Comparison of ENCODE assay signal across 12 cellular contexts in the genomic region with DNA sequence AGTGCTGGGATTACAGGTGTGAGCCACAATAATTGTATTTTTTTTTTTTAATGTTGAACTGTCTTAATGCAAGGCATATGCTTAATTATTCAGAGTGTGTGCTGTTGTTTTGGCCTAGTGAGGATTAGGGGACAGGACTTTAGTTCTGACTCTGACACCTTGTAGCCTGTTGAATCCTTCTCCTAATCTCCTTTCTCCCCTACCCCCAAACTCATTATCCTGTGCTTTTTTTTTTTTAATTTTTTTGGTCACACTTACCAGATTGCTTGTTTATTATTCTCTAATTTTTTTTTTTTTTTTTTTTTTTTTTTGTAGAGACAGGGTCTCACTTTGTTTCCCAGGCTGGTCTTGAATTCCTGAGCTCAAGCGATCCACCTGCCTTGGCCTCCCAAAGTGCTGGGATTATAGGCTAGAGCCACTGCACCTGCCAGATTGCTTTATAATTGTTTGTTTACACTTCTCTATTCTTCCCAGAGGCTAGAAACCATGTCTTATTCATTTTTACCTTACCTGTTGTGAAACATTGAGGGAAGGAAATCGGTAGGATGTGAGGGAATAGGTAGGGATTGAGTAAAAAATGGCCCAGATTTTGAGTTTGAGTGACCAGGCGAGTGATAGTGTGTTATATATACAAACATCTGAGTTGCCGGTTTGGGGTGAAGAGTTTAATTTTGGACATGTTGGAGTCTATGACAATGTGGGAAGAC. TPM values are rescaled to one million over a fixed set of nuclear protein-coding genes. Genes with fewer than 3 reads are reported as not detected.
DNase-seq lines count a peak whose midpoint lies in the region; ATAC-seq, FAIRE-seq and TF ChIP-seq lines count a peak whose summit lies in the region.
"Had no signal": no experiment of that assay in that cellular context is flagged by ENCODE, and none has a peak within 500 bp of the region (broad histone marks: within the 10 kb centered on the region; RNA-seq: fewer than 3 reads in every experiment).

No MANE protein-coding gene starts in this region.

- CTCF ChIA-PET in K562 (lab: Yijun Ruan, JAX; ENCODE audit: low intra/inter-chr PET ratio), result no interaction called here

- no peak overlapping the region for H2AFZ ChIP-seq in K562 (ENCODE audit: low read depth, low read length)
- no peak overlapping the region for H2AFZ ChIP-seq in osteoblast (ENCODE audit: low read length)

- H3K4me1 ChIP-seq in K562 (replicated peaks in 1 of 2; ENCODE audit: control insufficient read depth in 2 of 2, insufficient read depth in 2 of 2, low read length in 2 of 2) (peaks cover 9 to 30% of the 10 kb centered on the region in 2 experiments; a peak in 3 of 5 replicates), osteoblast (ENCODE audit: insufficient read depth, low read length) (peaks cover 33% of the 10 kb centered on the region), heart right ventricle (peaks cover 4 to 54% (median 13%) of the 10 kb centered on the region in 9 donors)

- TF ChIP-seq EP300 in K562 (IDR thresholded peaks at IDR 0.05; ENCODE audit: low read length), result no peak

- TF ChIP-seq RAD21 in K562 (CRISPR knock-in tag; conservative IDR thresholded peaks at IDR 0.05 in 1 of 2, IDR thresholded peaks at IDR 0.05 in 1 of 2), result no peak

- DNase-seq in NCI-H82 (lab: John Stamatoyannopoulos, UW) (peak; percentile 24), NCI-H82 treated with DMSO at 0.1 percent for 48 hours (lab: John Stamatoyannopoulos, UW; ENCODE audit: unreplicated experiment) (no peak), NCI-H146 treated with DMSO at 0.1 percent for 48 hours (lab: John Stamatoyannopoulos, UW; ENCODE audit: unreplicated experiment) (peak; percentile 64), K562 (ENCODE audit: extremely low read depth in 1 of 4, low spot score in 3 of 4) (no peak), osteoblast (ENCODE audit: insufficient read length, low spot score, missing footprints) (no peak), heart right ventricle (no peak), NAMALWA (ENCODE audit: low spot score) (no peak), posterior vena cava (ENCODE audit: low spot score) (no peak)
- DNase-seq: GOT3, midbrain, NCI-H1436, T-helper 9 cell had no signal

- no peaks in the 10 kb centered on the region for H3K9me3 ChIP-seq in K562 (replicated peaks; ENCODE audit: control insufficient read depth, insufficient read depth, low read depth, low read length)
- no peaks in the 10 kb centered on the region for H3K9me3 ChIP-seq in osteoblast (ENCODE audit: low read depth, low read length)
- H3K9me3 ChIP-seq in heart right ventricle, result no peaks in the 10 kb centered on the region

- 75% methylated on average over 4 of the region's 4 CpGs for WGBS in K562 (ENCODE audit: insufficient coverage, low coverage, missing lambda C conversion rate)
- 92 to 95% methylated on average over 4 of the region's 4 CpGs for WGBS in heart right ventricle, 2 donors

- H3K4me3 ChIP-seq in K562 (no peak overlapping the region), osteoblast (ENCODE audit: insufficient read depth, low read length) (no peak overlapping the region), heart right ventricle (no peak overlapping the region)

- H3K4me2 ChIP-seq in K562 (ENCODE audit: insufficient read depth, low read length), result no peak overlapping the region; the same call in 1 of the 2 replicates
- peak overlapping the region; percentile 70 for H3K4me2 ChIP-seq in osteoblast (ENCODE audit: insufficient read depth, low read length)

- no TSS peak for BruUV-seq in K562 (replicated peaks; lab: Mats Ljungman, UMichigan)

- H3K36me3 ChIP-seq in K562 (ENCODE audit: control insufficient read depth, insufficient read depth, low read length) (peaks cover 7% of the 10 kb centered on the region; the same call in 1 of the 3 replicates), osteoblast (ENCODE audit: insufficient read depth, low read length) (no peaks in the 10 kb centered on the region), heart right ventricle (peaks cover 0 to 4% (median 0%) of the 10 kb centered on the region in 9 donors)

- H3K79me2 ChIP-seq in K562 (ENCODE audit: control insufficient read depth, insufficient read depth, low read length), result peaks cover 55% of the 10 kb centered on the region
- H3K79me2 ChIP-seq in osteoblast (ENCODE audit: insufficient read depth, low read length), result peaks cover 34% of the 10 kb centered on the region

- no peak for TF ChIP-seq POLR2A in K562 (conservative IDR thresholded peaks at IDR 0.05)

- ATAC-seq in K562 (no peak), heart right ventricle (no peak)

- in situ Hi-C loops in K562 (cut with MboI), result no loop called here

- no peak for FAIRE-seq in K562 (lab: Jason Lieb, UNC)

- no peaks in the 10 kb centered on the region for H3K9me1 ChIP-seq in K562 (ENCODE audit: control insufficient read depth, insufficient read depth, low read length)

- TF ChIP-seq CTCF in K562 (IDR thresholded peaks at IDR 0.05 in 2 of 3, conservative IDR thresholded peaks at IDR 0.05 in 1 of 3; ENCODE audit: insufficient read depth in 2 of 3, low read depth in 1 of 3, low read length in 3 of 3) (no peak), osteoblast (IDR thresholded peaks at IDR 0.05; ENCODE audit: extremely low read depth, low read depth, low read length) (no peak), heart right ventricle (IDR thresholded peaks at IDR 0.05) (no peak)

- POLR2A ChIA-PET in K562 (lab: Yijun Ruan, JAX), result interaction anchor here (0.6 to 2.2 kb wide), 4 partner anchors 11 to 50 kb away, joined by 3 to 9 read pairs (median 4); partner anchors contain the start of gene DIP2B

- H4K20me1 ChIP-seq in K562 (replicated peaks; ENCODE audit: control insufficient read depth, insufficient read depth, low read length) (no peaks in the 10 kb centered on the region), osteoblast (ENCODE audit: insufficient read depth, low read length) (no peaks in the 10 kb centered on the region)

- H3K27ac ChIP-seq in K562 (ENCODE audit: extremely low read depth, low read depth, low read length) (peak overlapping the region; percentile 2; the same call in 1 of the 3 replicates), osteoblast (ENCODE audit: low read depth, low read length) (peak overlapping the region; percentile 16), heart right ventricle (peak overlapping the region in 1 of 10 donors; percentile 16)

- H3K27me3 ChIP-seq in K562 (ENCODE audit: control insufficient read depth in 2 of 2, insufficient read depth in 2 of 2, low read length in 2 of 2) (no peaks in the 10 kb centered on the region), osteoblast (ENCODE audit: insufficient read depth, low read length) (no peaks in the 10 kb centered on the region), heart right ventricle (no peaks in the 10 kb centered on the region)

- no peak overlapping the region for H3K9ac ChIP-seq in K562 (ENCODE audit: insufficient read depth in 1 of 2, low read depth in 2 of 2, low read length in 2 of 2)

- intact Hi-C loops in K562 (cut with micrococcal nuclease) (no loop called here), heart right ventricle (cut with DNase I) (no loop called here), posterior vena cava (cut with DNase I) (loop anchor here in 1 of 2 donors (1.0 kb wide), 1 partner anchor 12 kb away; no protein-coding TSS in a partner anchor)

TF ChIP-seq in K562, 482 proteins besides CTCF, POLR2A, EP300 and RAD21 (continues in another document):
- TF ChIP-seq THRB (CRISPR knock-in tag; conservative IDR thresholded peaks at IDR 0.05) (no peak), ZEB2 (IDR thresholded peaks at IDR 0.05) (no peak), ZFP1 (CRISPR knock-in tag; IDR thresholded peaks at IDR 0.05) (no peak), MLLT1 (IDR thresholded peaks at IDR 0.05) (no peak)

RNA-seq across cellular contexts. Expression of gene DIP2B, which starts 32.2 kb away (rescaled TPM):
- 38.9 and 51.6 TPM in 2 replicates for total RNA-seq in K562 (2011; cell fraction: chromatin; rRNA removed; ENCODE audit: low replicate concordance)
- 22.5 and 24.8 TPM in 2 replicates for total RNA-seq in K562 (2011; cell fraction: nucleolus; rRNA removed)
- 29.4 and 38.1 TPM in 2 replicates for total RNA-seq in K562 (2011; cell fraction: nucleoplasm; rRNA removed)
- total RNA-seq in K562 (2014; rRNA removed), result 12.1 and 14.8 TPM in 2 replicates
- 18.8 and 21.2 TPM in 2 replicates for total RNA-seq in K562 (2014; rRNA removed; fragmentation: Illumina TruSeq; extraction: Trizol)
- total RNA-seq in K562 (2015; rRNA removed; fragmentation: Illumina TruSeq; extraction: Trizol), result 19.9 and 20.3 TPM in 2 replicates
- total RNA-seq in K562 (2021), result 22.9 and 23.7 TPM in 2 replicates
- polyA plus RNA-seq in K562 (2011; rRNA removed), result 20.5 and 26.1 TPM in 2 replicates
- polyA plus RNA-seq in K562 (2011; cell fraction: cytosol; rRNA removed), result 16.1 and 18.2 TPM in 2 replicates
- polyA plus RNA-seq in K562 (2011; cell fraction: nucleus; rRNA removed), result 24.1 and 27.3 TPM in 2 replicates
- polyA plus RNA-seq in K562 (2012), result 13.5 and 14.8 TPM in 2 replicates
- polyA plus RNA-seq in K562 (2014; fragmentation: Illumina TruSeq; extraction: Trizol), result 18.8 and 21.0 TPM in 2 replicates
- polyA plus RNA-seq in K562 (2014; fragmentation: Nextera tagmentation; extraction: Ambion mirVana), result 1 to 10 TPM; 4.6 to 5.8 TPM
- polyA plus RNA-seq in K562 (2014; rRNA removed), result 11.7 and 13.4 TPM in 2 replicates
- polyA minus RNA-seq in K562 (2011; rRNA and poly(A)+ RNA removed), result 57.9 and 67.7 TPM in 2 replicates
- polyA minus RNA-seq in K562 (2011; cell fraction: cytosol; rRNA and poly(A)+ RNA removed), result 28.2 and 36.9 TPM in 2 replicates
- polyA minus RNA-seq in K562 (2011; cell fraction: nucleus; rRNA and poly(A)+ RNA removed), result 20.7 and 28.9 TPM in 2 replicates
- 28.2 and 29.8 TPM in 2 replicates for total RNA-seq in osteoblast
- total RNA-seq in heart right ventricle, result 10 to 100 TPM; 11.7 to 21.5 (median 16.2) TPM
- polyA plus RNA-seq in heart right ventricle, result 1 to 10 TPM; 3.0 to 3.6 TPM
- total RNA-seq in posterior vena cava, result 10 to 100 TPM; 13.7 to 14.0 TPM

Comparison
In these comparisons a context has a peak if more than half of its experiments do, and no peak if none do; other contexts are left out.
1. DNase-seq: peak in NCI-H82 (single experiment) and NCI-H146 treated with DMSO at 0.1 percent for 48 hours (single experiment); none in NCI-H82 treated with DMSO at 0.1 percent for 48 hours (single experiment), K562 (0 of 4), osteoblast (single experiment), heart right ventricle (0 of 2), NAMALWA (single experiment) and posterior vena cava (single experiment).